In genomic region chr13:41465215-41465907, GRCh38 we compare ENCODE assay signal across 8 cellular contexts. TPM values are rescaled to one million over a fixed set of nuclear protein-coding genes. Genes with fewer than 3 reads are reported as not detected.
A peak's percentile ranks its signal among the peaks of the same experiment; 100 is the strongest.
DNase-seq lines count a peak whose midpoint lies in the region; ATAC-seq and TF ChIP-seq lines count a peak whose summit lies in the region.

No MANE protein-coding gene starts in this region.

- H2AFZ ChIP-seq in osteoblast (ENCODE audit: low read length) = peak overlapping the region; percentile 53

- peaks cover 9% of the 10 kb centered on the region for H3K4me1 ChIP-seq in osteoblast (ENCODE audit: insufficient read depth, low read length)
- H3K4me1 ChIP-seq in thoracic aorta (ENCODE audit: control insufficient read depth in 1 of 2, low read depth in 2 of 2) = peaks cover 28 to 75% of the 10 kb centered on the region in 2 donors

- TF ChIP-seq CTCF in choroid plexus epithelial cell (conservative IDR thresholded peaks at IDR 0.05; ENCODE audit: low read depth, low read length) (no peak), osteoblast (IDR thresholded peaks at IDR 0.05; ENCODE audit: extremely low read depth, low read depth, low read length) (no peak), thoracic aorta (IDR thresholded peaks at IDR 0.05) (no peak)

- no peaks in the 10 kb centered on the region for H3K79me2 ChIP-seq in osteoblast (ENCODE audit: insufficient read depth, low read length)

- peak overlapping the region; percentile 17 for H3K4me2 ChIP-seq in osteoblast (ENCODE audit: insufficient read depth, low read length)

- H3K4me3 ChIP-seq in choroid plexus epithelial cell (ENCODE audit: low read depth, low read length) (no peak overlapping the region), osteoblast (ENCODE audit: insufficient read depth, low read length) (no peak overlapping the region), thoracic aorta (no peak overlapping the region)

- H3K27ac ChIP-seq in osteoblast (ENCODE audit: low read depth, low read length) (peak overlapping the region; percentile 40), thoracic aorta (peak overlapping the region; percentile 59 to 68)

- no peaks in the 10 kb centered on the region for H3K27me3 ChIP-seq in osteoblast (ENCODE audit: insufficient read depth, low read length)
- no peaks in the 10 kb centered on the region for H3K27me3 ChIP-seq in thoracic aorta (replicated peaks; ENCODE audit: insufficient read depth)

- DNase-seq in AML-193 (lab: John Stamatoyannopoulos, UW) (peak; percentile 88 to 93), HK-2 (ENCODE audit: unreplicated experiment) (peak; percentile 55), choroid plexus epithelial cell (ENCODE audit: low read depth) (peak; percentile 81), osteoblast (ENCODE audit: insufficient read length, low spot score, missing footprints) (peak; percentile 95), thoracic aorta (ENCODE audit: low spot score) (no peak), retina (no peak)
- peak; percentile 68 to 75 for DNase-seq in activated CD4-positive, alpha-beta T cell treated with anti-CD3 and anti-CD28 coated beads for 24 hours (ENCODE audit: low read depth in 2 of 2)

- H3K36me3 ChIP-seq in osteoblast (ENCODE audit: insufficient read depth, low read length) (no peaks in the 10 kb centered on the region), thoracic aorta (peaks cover 17% of the 10 kb centered on the region)

- H4K20me1 ChIP-seq in osteoblast (ENCODE audit: insufficient read depth, low read length) = no peaks in the 10 kb centered on the region

- ATAC-seq in GM19467 (IDR thresholded peaks at IDR 0.05; ENCODE audit: unreplicated experiment) (peak; percentile 95), thoracic aorta (ENCODE audit: insufficient number of reproducible peaks, low FRiP score, low read depth) (no peak)

- H3K9me3 ChIP-seq in osteoblast (ENCODE audit: low read depth, low read length) (no peaks in the 10 kb centered on the region), thoracic aorta (no peaks in the 10 kb centered on the region)

RNA-seq across cellular contexts. Expression of gene RGCC, which starts 8.0 kb away (rescaled TPM):
- total RNA-seq in osteoblast (2.2 and 2.9 TPM in 2 replicates), thoracic aorta (100 to 1,000 TPM in 1 of 2 donors, 10 to 100 TPM in 1; 93.3 to 134 TPM)

Comparison
In these comparisons a context has a peak if more than half of its experiments do, and no peak if none do; other contexts are left out.
1. DNase-seq: peak in AML-193 (2 of 2), HK-2 (single experiment), activated CD4-positive, alpha-beta T cell treated with anti-CD3 and anti-CD28 coated beads for 24 hours (2 of 2), choroid plexus epithelial cell (single experiment) and osteoblast (single experiment); none in thoracic aorta (single experiment) and retina (single experiment).
2. RNA of gene RGCC, which starts 8.0 kb away (total RNA-seq): 93.3 to 134 TPM in thoracic aorta; 2.2 to 2.9 TPM in osteoblast; every median in the first group is over 10 times any median in the second.